Comparison of ENCODE assay signal across 18 cellular contexts in the genomic region with DNA sequence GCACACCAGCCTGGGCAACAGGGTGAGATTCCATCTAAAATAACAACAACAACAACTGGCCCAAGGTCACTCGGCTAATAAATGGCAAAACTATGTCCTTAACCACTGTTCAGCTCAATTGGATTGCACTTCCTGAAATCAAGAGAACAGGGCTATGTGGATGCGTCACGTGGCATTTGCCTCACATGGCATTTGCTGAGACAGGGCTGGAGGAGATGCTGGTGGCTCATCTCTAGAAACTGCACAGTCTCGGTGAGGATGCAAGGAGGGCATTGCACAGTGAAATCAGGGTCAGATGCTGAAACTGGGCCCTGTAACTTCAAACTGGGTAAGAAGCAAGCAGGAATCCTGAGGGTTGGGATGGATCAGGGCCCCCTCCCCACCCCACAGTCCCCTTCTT.
DNase-seq lines count a peak whose midpoint lies in the region; ATAC-seq and TF ChIP-seq lines count a peak whose summit lies in the region.
"Had no signal": no experiment of that assay in that cellular context is flagged by ENCODE, and none has a peak within 500 bp of the region (broad histone marks: within the 10 kb centered on the region; RNA-seq: fewer than 3 reads in every experiment).

No MANE protein-coding gene starts in this region.

- H2AFZ ChIP-seq in OCI-LY7 (ENCODE audit: low read length), result no peak overlapping the region

- CTCF ChIA-PET in OCI-LY7 (lab: Charles Lee; ENCODE audit: unreplicated experiment), result no interaction called here

- H3K27ac ChIP-seq in sigmoid colon, result no peak overlapping the region
- H3K27ac ChIP-seq in OCI-LY7 (ENCODE audit: low read depth, low read length, poor library complexity, severe bottlenecking), result no peak overlapping the region
- H3K27ac ChIP-seq in lower lobe of right lung, result no peak overlapping the region
- H3K27ac ChIP-seq: HL-60, SJCRH30 had no signal

- no peak overlapping the region for H3K4me2 ChIP-seq in OCI-LY7 (ENCODE audit: low read length)

- DNase-seq in NCI-H82 (lab: John Stamatoyannopoulos, UW) (peak; percentile 15), NCI-H82 treated with DMSO at 0.1 percent for 48 hours (lab: John Stamatoyannopoulos, UW; ENCODE audit: unreplicated experiment) (no peak), M059J (ENCODE audit: low read depth) (peak; percentile 15), dermis blood vessel endothelial cell (peak; percentile 11), sigmoid colon (peak; percentile 11), OCI-LY7 (ENCODE audit: low spot score) (no peak), lower lobe of right lung (no peak)
- DNase-seq: 8988T, COR-L47, NCI-H187, NCI-H2107, NCI-H2227 treated with DMSO at 0.1 percent for 48 hours, NCI-H510A treated with DMSO at 0.1 percent for 48 hours, NCI-H774, PC-3, SJCRH30 had no signal

- TF ChIP-seq CTCF in sigmoid colon (IDR thresholded peaks at IDR 0.05), result no peak
- no peak for TF ChIP-seq CTCF in OCI-LY7 (conservative IDR thresholded peaks at IDR 0.05; ENCODE audit: low read length)
- no peak for TF ChIP-seq CTCF in lower lobe of right lung (IDR thresholded peaks at IDR 0.05)

- ATAC-seq in HG03439 (IDR thresholded peaks at IDR 0.05; ENCODE audit: unreplicated experiment) (no peak), lower lobe of right lung (no peak)
- ATAC-seq: PC-3 had no signal

- intact Hi-C loops in sigmoid colon (cut with DNase I) (no loop called here), OCI-LY7 (cut with micrococcal nuclease; ENCODE audit: unreplicated experiment) (no loop called here), lower lobe of right lung (cut with DNase I) (no loop called here)

- POLR2A ChIA-PET in OCI-LY7 (lab: Charles Lee), result no interaction called here

- H3K27me3 ChIP-seq in sigmoid colon, result no peaks in the 10 kb centered on the region
- H3K27me3 ChIP-seq in lower lobe of right lung (ENCODE audit: low read depth), result peaks cover 3% of the 10 kb centered on the region
- H3K27me3 ChIP-seq: SJCRH30 had no signal

- WGBS in sigmoid colon, 2 donors, result 67 to 78% methylated on average over 4 of the region's 4 CpGs

- no peak overlapping the region for H3K4me3 ChIP-seq in sigmoid colon
- no peak overlapping the region for H3K4me3 ChIP-seq in OCI-LY7 (ENCODE audit: low read depth, low read length, poor library complexity, severe bottlenecking)
- no peak overlapping the region for H3K4me3 ChIP-seq in lower lobe of right lung
- H3K4me3 ChIP-seq: SJCRH30 had no signal

- H3K36me3 ChIP-seq in sigmoid colon (no peaks in the 10 kb centered on the region), OCI-LY7 (ENCODE audit: insufficient read depth, low read length) (no peaks in the 10 kb centered on the region), lower lobe of right lung (no peaks in the 10 kb centered on the region)
- H3K36me3 ChIP-seq: SJCRH30 had no signal

- H3K9me2 ChIP-seq in OCI-LY7 (ENCODE audit: insufficient read depth, low read length), result no peaks in the 10 kb centered on the region

- H3K9me3 ChIP-seq in sigmoid colon, result no peaks in the 10 kb centered on the region
- no peaks in the 10 kb centered on the region for H3K9me3 ChIP-seq in OCI-LY7 (ENCODE audit: low read length)
- no peaks in the 10 kb centered on the region for H3K9me3 ChIP-seq in lower lobe of right lung
- H3K9me3 ChIP-seq: SJCRH30 had no signal

- H3K79me2 ChIP-seq in OCI-LY7 (ENCODE audit: insufficient read depth, low read depth, low read length), result no peaks in the 10 kb centered on the region

- no TSS peak for BruUV-seq in OCI-LY7 (replicated peaks; lab: Mats Ljungman, UMichigan)

- no peak for TF ChIP-seq POLR2A in sigmoid colon (IDR thresholded peaks at IDR 0.05)

- H4K20me1 ChIP-seq in OCI-LY7 (ENCODE audit: insufficient read depth, low read length), result no peaks in the 10 kb centered on the region

- TF ChIP-seq EP300 in sigmoid colon (IDR thresholded peaks at IDR 0.05), result no peak

- H3K4me1 ChIP-seq in sigmoid colon, result peaks cover 0 to 9% (median 0%) of the 10 kb centered on the region in 4 donors
- no peaks in the 10 kb centered on the region for H3K4me1 ChIP-seq in OCI-LY7 (ENCODE audit: insufficient read depth, low read length, poor library complexity, severe bottlenecking)
- H3K4me1 ChIP-seq in lower lobe of right lung, result no peaks in the 10 kb centered on the region
- H3K4me1 ChIP-seq: SJCRH30 had no signal

Comparison
In these comparisons a context has a peak if more than half of its experiments do, and no peak if none do; other contexts are left out.
1. DNase-seq: peak in NCI-H82 (single experiment), M059J (single experiment), dermis blood vessel endothelial cell (single experiment) and sigmoid colon (single experiment); none in NCI-H82 treated with DMSO at 0.1 percent for 48 hours (single experiment), OCI-LY7 (single experiment) and lower lobe of right lung (single experiment).